ENCODE assay signal across 1 cellular context in genomic region chr19:55407625-55408319, GRCh38.
A peak's percentile ranks its signal among the peaks of the same experiment; 100 is the strongest.
TF ChIP-seq lines count a peak whose summit lies in the region.

Gene UBE2S (minus strand): TSS chr19:55407788. CDS start chr19:55407589, 199 bp downstream.

TF ChIP-seq in K562, 482 proteins besides CTCF, POLR2A, EP300 and RAD21 (continued from another document and continues in another):
- peak; percentile 18; the same call in 1 of the 2 replicates for TF ChIP-seq TCF7 (IDR thresholded peaks at IDR 0.05; ENCODE audit: borderline replicate concordance)
- TF ChIP-seq, protein P1, sequence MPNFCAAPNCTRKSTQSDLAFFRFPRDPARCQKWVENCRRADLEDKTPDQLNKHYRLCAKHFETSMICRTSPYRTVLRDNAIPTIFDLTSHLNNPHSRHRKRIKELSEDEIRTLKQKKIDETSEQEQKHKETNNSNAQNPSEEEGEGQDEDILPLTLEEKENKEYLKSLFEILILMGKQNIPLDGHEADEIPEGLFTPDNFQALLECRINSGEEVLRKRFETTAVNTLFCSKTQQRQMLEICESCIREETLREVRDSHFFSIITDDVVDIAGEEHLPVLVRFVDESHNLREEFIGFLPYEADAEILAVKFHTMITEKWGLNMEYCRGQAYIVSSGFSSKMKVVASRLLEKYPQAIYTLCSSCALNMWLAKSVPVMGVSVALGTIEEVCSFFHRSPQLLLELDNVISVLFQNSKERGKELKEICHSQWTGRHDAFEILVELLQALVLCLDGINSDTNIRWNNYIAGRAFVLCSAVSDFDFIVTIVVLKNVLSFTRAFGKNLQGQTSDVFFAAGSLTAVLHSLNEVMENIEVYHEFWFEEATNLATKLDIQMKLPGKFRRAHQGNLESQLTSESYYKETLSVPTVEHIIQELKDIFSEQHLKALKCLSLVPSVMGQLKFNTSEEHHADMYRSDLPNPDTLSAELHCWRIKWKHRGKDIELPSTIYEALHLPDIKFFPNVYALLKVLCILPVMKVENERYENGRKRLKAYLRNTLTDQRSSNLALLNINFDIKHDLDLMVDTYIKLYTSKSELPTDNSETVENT (CRISPR knock-in tag; IDR thresholded peaks at IDR 0.05), result peak; percentile 92; the same call in 1 of the 2 replicates
- TF ChIP-seq REST (CRISPR knock-in tag; IDR thresholded peaks at IDR 0.05; ENCODE audit: low read depth), result peak; percentile 75
- TF ChIP-seq, protein P2, sequence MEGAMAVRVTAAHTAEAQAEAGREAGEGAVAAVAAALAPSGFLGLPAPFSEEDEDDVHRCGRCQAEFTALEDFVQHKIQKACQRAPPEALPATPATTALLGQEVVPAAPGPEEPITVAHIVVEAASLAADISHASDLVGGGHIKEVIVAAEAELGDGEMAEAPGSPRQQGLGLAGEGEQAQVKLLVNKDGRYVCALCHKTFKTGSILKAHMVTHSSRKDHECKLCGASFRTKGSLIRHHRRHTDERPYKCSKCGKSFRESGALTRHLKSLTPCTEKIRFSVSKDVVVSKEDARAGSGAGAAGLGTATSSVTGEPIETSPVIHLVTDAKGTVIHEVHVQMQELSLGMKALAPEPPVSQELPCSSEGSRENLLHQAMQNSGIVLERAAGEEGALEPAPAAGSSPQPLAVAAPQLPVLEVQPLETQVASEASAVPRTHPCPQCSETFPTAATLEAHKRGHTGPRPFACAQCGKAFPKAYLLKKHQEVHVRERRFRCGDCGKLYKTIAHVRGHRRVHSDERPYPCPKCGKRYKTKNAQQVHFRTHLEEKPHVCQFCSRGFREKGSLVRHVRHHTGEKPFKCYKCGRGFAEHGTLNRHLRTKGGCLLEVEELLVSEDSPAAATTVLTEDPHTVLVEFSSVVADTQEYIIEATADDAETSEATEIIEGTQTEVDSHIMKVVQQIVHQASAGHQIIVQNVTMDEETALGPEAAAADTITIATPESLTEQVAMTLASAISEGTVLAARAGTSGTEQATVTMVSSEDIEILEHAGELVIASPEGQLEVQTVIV (CRISPR knock-in tag; IDR thresholded peaks at IDR 0.05; ENCODE audit: borderline replicate concordance), result no peak
- no peak; a peak in 1 of 4 replicates for TF ChIP-seq KDM4B (IDR thresholded peaks at IDR 0.05; ENCODE audit: borderline replicate concordance in 2 of 2, low read depth in 1 of 2)
- TF ChIP-seq PHF8 (IDR thresholded peaks at IDR 0.05; ENCODE audit: borderline replicate concordance, low read length), result peak; percentile 77; the same call in 1 of the 2 replicates
- peak; percentile 94 for TF ChIP-seq POLR2AphosphoS5 (IDR thresholded peaks at IDR 0.05; ENCODE audit: control insufficient read depth, insufficient read depth, low read depth, low read length)
- 0 out of 2 replicates have a peak, but pooled peaks have one; percentile 41 for TF ChIP-seq TARDBP (IDR thresholded peaks at IDR 0.05)
- no peak for TF ChIP-seq ZNF311 (CRISPR knock-in tag; IDR thresholded peaks at IDR 0.05)
- no peak for TF ChIP-seq NFIX (CRISPR knock-in tag; IDR thresholded peaks at IDR 0.05; ENCODE audit: low read depth)
- TF ChIP-seq, protein P3, sequence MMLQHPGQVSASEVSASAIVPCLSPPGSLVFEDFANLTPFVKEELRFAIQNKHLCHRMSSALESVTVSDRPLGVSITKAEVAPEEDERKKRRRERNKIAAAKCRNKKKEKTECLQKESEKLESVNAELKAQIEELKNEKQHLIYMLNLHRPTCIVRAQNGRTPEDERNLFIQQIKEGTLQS (IDR thresholded peaks at IDR 0.05), result peak; percentile 92
- TF ChIP-seq, protein P3 (CRISPR knock-in tag; conservative IDR thresholded peaks at IDR 0.05), result peak; percentile 80; the same call in 1 of the 2 replicates
- TF ChIP-seq, protein P4, sequence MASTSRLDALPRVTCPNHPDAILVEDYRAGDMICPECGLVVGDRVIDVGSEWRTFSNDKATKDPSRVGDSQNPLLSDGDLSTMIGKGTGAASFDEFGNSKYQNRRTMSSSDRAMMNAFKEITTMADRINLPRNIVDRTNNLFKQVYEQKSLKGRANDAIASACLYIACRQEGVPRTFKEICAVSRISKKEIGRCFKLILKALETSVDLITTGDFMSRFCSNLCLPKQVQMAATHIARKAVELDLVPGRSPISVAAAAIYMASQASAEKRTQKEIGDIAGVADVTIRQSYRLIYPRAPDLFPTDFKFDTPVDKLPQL (IDR thresholded peaks at IDR 0.05; ENCODE audit: extremely low read depth, insufficient read length), result peak; percentile 89
- no peak for TF ChIP-seq ZNF354B (CRISPR knock-in tag; IDR thresholded peaks at IDR 0.05)
- no peak for TF ChIP-seq MCM3 (IDR thresholded peaks at IDR 0.05)
- TF ChIP-seq FOSL1 (tag; conservative IDR thresholded peaks at IDR 0.05), result 0 out of 2 replicates have a peak, but pooled peaks have one; percentile 27
- no peak for TF ChIP-seq SMARCE1 (IDR thresholded peaks at IDR 0.05)
- TF ChIP-seq ZNF253 (CRISPR knock-in tag; conservative IDR thresholded peaks at IDR 0.05), result no peak
- TF ChIP-seq KAT8 (IDR thresholded peaks at IDR 0.05; ENCODE audit: low read depth), result no peak
- no peak for TF ChIP-seq BRCA1 (IDR thresholded peaks at IDR 0.05)
- TF ChIP-seq BRCA1 (CRISPR knock-in tag; IDR thresholded peaks at IDR 0.05), result no peak; the same call in 1 of the 2 replicates
- no peak for TF ChIP-seq CHD1 (IDR thresholded peaks at IDR 0.05; ENCODE audit: low read length)
- peak; percentile 83 to 93 for TF ChIP-seq E2F6 (IDR thresholded peaks at IDR 0.05; ENCODE audit: borderline replicate concordance in 1 of 2, extremely low read depth in 1 of 2, insufficient read depth in 1 of 2, insufficient read length in 1 of 2, low read depth in 1 of 2, low read length in 1 of 2, poor library complexity in 1 of 2, severe bottlenecking in 1 of 2)
- TF ChIP-seq TSHZ1 (CRISPR knock-in tag; IDR thresholded peaks at IDR 0.05), result no peak
- TF ChIP-seq HIVEP1 (CRISPR knock-in tag; IDR thresholded peaks at IDR 0.05), result no peak
- no peak for TF ChIP-seq KLF16 (IDR thresholded peaks at IDR 0.05)
- no peak for TF ChIP-seq CEBPB (tag; IDR thresholded peaks at IDR 0.05)
- TF ChIP-seq POLR2G (IDR thresholded peaks at IDR 0.05; ENCODE audit: low read depth, low read length), result peak; percentile 100
- no peak for TF ChIP-seq CEBPG (CRISPR knock-in tag; IDR thresholded peaks at IDR 0.05)
- TF ChIP-seq CEBPG (tag; conservative IDR thresholded peaks at IDR 0.05 in 1 of 2, IDR thresholded peaks at IDR 0.05 in 1 of 2), result no peak
- no peak for TF ChIP-seq BMI1 (IDR thresholded peaks at IDR 0.05; ENCODE audit: low read length)
- peak; percentile 89 for TF ChIP-seq FOS (IDR thresholded peaks at IDR 0.05; ENCODE audit: extremely low read depth, insufficient read length)
- TF ChIP-seq OTX1 (CRISPR knock-in tag; IDR thresholded peaks at IDR 0.05), result peak; percentile 90; the same call in 1 of the 2 replicates
- TF ChIP-seq SOX6 (IDR thresholded peaks at IDR 0.05), result peak; percentile 58
- TF ChIP-seq, protein P5, sequence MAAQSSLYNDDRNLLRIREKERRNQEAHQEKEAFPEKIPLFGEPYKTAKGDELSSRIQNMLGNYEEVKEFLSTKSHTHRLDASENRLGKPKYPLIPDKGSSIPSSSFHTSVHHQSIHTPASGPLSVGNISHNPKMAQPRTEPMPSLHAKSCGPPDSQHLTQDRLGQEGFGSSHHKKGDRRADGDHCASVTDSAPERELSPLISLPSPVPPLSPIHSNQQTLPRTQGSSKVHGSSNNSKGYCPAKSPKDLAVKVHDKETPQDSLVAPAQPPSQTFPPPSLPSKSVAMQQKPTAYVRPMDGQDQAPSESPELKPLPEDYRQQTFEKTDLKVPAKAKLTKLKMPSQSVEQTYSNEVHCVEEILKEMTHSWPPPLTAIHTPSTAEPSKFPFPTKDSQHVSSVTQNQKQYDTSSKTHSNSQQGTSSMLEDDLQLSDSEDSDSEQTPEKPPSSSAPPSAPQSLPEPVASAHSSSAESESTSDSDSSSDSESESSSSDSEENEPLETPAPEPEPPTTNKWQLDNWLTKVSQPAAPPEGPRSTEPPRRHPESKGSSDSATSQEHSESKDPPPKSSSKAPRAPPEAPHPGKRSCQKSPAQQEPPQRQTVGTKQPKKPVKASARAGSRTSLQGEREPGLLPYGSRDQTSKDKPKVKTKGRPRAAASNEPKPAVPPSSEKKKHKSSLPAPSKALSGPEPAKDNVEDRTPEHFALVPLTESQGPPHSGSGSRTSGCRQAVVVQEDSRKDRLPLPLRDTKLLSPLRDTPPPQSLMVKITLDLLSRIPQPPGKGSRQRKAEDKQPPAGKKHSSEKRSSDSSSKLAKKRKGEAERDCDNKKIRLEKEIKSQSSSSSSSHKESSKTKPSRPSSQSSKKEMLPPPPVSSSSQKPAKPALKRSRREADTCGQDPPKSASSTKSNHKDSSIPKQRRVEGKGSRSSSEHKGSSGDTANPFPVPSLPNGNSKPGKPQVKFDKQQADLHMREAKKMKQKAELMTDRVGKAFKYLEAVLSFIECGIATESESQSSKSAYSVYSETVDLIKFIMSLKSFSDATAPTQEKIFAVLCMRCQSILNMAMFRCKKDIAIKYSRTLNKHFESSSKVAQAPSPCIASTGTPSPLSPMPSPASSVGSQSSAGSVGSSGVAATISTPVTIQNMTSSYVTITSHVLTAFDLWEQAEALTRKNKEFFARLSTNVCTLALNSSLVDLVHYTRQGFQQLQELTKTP (IDR thresholded peaks at IDR 0.05; ENCODE audit: low read depth in 1 of 2, partially characterized antibody in 2 of 2), result no peak
- peak; percentile 63; the same call in 1 of the 2 replicates for TF ChIP-seq MITF (IDR thresholded peaks at IDR 0.05)
- TF ChIP-seq SRSF9 (IDR thresholded peaks at IDR 0.05; ENCODE audit: borderline replicate concordance, low read depth, low read length), result no peak
- no peak for TF ChIP-seq CAMTA2 (CRISPR knock-in tag; conservative IDR thresholded peaks at IDR 0.05)
- no peak; a peak in 1 of 4 replicates for TF ChIP-seq FOXA3 (CRISPR knock-in tag; conservative IDR thresholded peaks at IDR 0.05 in 1 of 2, IDR thresholded peaks at IDR 0.05 in 1 of 2)
- no peak for TF ChIP-seq COPS2 (conservative IDR thresholded peaks at IDR 0.05)
- no peak for TF ChIP-seq ZNF584 (CRISPR knock-in tag; IDR thresholded peaks at IDR 0.05; ENCODE audit: low read depth)
